Comparison of ENCODE assay signal across 18 cellular contexts in genomic region chr14:99186956-99187690, GRCh38.
DNase-seq lines count a peak whose midpoint lies in the region; ATAC-seq lines count a peak whose summit lies in the region.
"Had no signal": no experiment of that assay in that cellular context is flagged by ENCODE, and none has a peak within 500 bp of the region (broad histone marks: within the 10 kb centered on the region; RNA-seq: fewer than 3 reads in every experiment).

No MANE protein-coding gene starts in this region.

- ATAC-seq in stimulated activated naive CD8-positive, alpha-beta T cell treated with anti-CD3 and anti-CD28 coated beads, Interleukin-15, Interleukin-2, amounts not matched to agents 100 U/mL and 50 U/mL, for 24 hours: no peak
- ATAC-seq in HG02938 (IDR thresholded peaks at IDR 0.05; ENCODE audit: unreplicated experiment): no peak
- ATAC-seq: right cardiac atrium, SK-N-SH treated with all-trans-retinoic acid at 6 μM for 48 hours had no signal

- peak overlapping the region; percentile 26 for H3K27ac ChIP-seq in caudate nucleus (ENCODE audit: low read depth, low read length)
- H3K27ac ChIP-seq: neutrophil had no signal

- peak; percentile 44 for DNase-seq in activated T-cell treated with anti-CD3 and anti-CD28 coated beads, Interleukin-2, amount 50 U/mL, for 1 hour
- DNase-seq in activated T-cell treated with anti-CD3 and anti-CD28 coated beads for 4 hours (no peak), caudate nucleus (lab: John Stamatoyannopoulos, UW) (peak in 21 of 61 donors; percentile 31 to 82 (median 52)), NCI-H526 (lab: John Stamatoyannopoulos, UW) (no peak), NOMO-1 (lab: John Stamatoyannopoulos, UW; ENCODE audit: unreplicated experiment in 2 of 2) (no peak)
- peak; percentile 21 for DNase-seq in activated CD8-positive, alpha-beta memory T cell treated with anti-CD3 and anti-CD28 coated beads, Interleukin-2, amount 50 U/mL, for 4 hours
- DNase-seq in stimulated activated naive CD8-positive, alpha-beta T cell treated with anti-CD3 and anti-CD28 coated beads, Interleukin-15, Interleukin-2, amounts not matched to agents 100 U/mL and 50 U/mL, for 24 hours: peak; percentile 23
- DNase-seq: ACHN, endodermal cell, hippocampal formation, Karpas-422, kidney glomerular epithelial cell, NCI-H1105, right cardiac atrium, substantia nigra had no signal

Comparison
In these comparisons a context has a peak if more than half of its experiments do, and no peak if none do; other contexts are left out.
1. DNase-seq: peak in activated T-cell treated with anti-CD3 and anti-CD28 coated beads, Interleukin-2, amount 50 U/mL, for 1 hour (single experiment), activated CD8-positive, alpha-beta memory T cell treated with anti-CD3 and anti-CD28 coated beads, Interleukin-2, amount 50 U/mL, for 4 hours (single experiment) and stimulated activated naive CD8-positive, alpha-beta T cell treated with anti-CD3 and anti-CD28 coated beads, Interleukin-15, Interleukin-2, amounts not matched to agents 100 U/mL and 50 U/mL, for 24 hours (single experiment); none in activated T-cell treated with anti-CD3 and anti-CD28 coated beads for 4 hours (single experiment), NCI-H526 (0 of 2) and NOMO-1 (0 of 2).